ENCODE assay signal across 1 cellular context in the genomic region with DNA sequence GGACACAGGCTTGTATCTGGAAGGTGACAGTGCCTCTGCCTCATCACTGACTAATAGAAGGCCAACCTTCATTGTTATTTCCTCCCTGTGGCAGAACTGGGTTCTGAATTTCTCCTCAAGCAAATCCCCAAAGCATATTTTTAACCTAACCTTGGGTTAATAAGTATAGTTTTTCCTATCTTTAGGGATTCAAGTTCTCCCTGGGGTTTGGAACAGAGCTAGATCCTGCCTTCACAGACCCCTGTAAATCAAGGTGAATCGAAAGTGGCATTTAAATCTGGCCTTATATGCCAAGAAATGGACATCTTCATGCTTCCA.
TF ChIP-seq lines count a peak whose summit lies in the region.

No MANE protein-coding gene starts in this region.

TF ChIP-seq in IMR-90, 13 proteins besides CTCF, POLR2A, EP300 and RAD21:
- TF ChIP-seq NFE2L2 (IDR thresholded peaks at IDR 0.05; ENCODE audit: low read depth, low read length): no peak
- no peak for TF ChIP-seq MAZ (IDR thresholded peaks at IDR 0.05; ENCODE audit: borderline replicate concordance, low read depth, low read length)
- no peak for TF ChIP-seq CEBPB (IDR thresholded peaks at IDR 0.05; ENCODE audit: low read depth, low read length)
- no peak for TF ChIP-seq MXI1 (IDR thresholded peaks at IDR 0.05; ENCODE audit: borderline replicate concordance, low read depth, low read length)
- TF ChIP-seq FOS (IDR thresholded peaks at IDR 0.05; ENCODE audit: low read depth, low read length): no peak
- no peak for TF ChIP-seq SMC3 (IDR thresholded peaks at IDR 0.05; ENCODE audit: low read depth, low read length)
- TF ChIP-seq RFX5 (IDR thresholded peaks at IDR 0.05; ENCODE audit: low read depth, low read length): no peak
- TF ChIP-seq, protein P1, sequence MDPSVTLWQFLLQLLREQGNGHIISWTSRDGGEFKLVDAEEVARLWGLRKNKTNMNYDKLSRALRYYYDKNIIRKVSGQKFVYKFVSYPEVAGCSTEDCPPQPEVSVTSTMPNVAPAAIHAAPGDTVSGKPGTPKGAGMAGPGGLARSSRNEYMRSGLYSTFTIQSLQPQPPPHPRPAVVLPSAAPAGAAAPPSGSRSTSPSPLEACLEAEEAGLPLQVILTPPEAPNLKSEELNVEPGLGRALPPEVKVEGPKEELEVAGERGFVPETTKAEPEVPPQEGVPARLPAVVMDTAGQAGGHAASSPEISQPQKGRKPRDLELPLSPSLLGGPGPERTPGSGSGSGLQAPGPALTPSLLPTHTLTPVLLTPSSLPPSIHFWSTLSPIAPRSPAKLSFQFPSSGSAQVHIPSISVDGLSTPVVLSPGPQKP (IDR thresholded peaks at IDR 0.05; ENCODE audit: borderline replicate concordance, low read depth, low read length): no peak
- no peak for TF ChIP-seq MAFK (IDR thresholded peaks at IDR 0.05; ENCODE audit: low read depth, low read length)
- TF ChIP-seq, protein P2, sequence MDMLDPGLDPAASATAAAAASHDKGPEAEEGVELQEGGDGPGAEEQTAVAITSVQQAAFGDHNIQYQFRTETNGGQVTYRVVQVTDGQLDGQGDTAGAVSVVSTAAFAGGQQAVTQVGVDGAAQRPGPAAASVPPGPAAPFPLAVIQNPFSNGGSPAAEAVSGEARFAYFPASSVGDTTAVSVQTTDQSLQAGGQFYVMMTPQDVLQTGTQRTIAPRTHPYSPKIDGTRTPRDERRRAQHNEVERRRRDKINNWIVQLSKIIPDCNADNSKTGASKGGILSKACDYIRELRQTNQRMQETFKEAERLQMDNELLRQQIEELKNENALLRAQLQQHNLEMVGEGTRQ (IDR thresholded peaks at IDR 0.05; ENCODE audit: low read depth, low read length): no peak
- TF ChIP-seq CHD1 (IDR thresholded peaks at IDR 0.05; ENCODE audit: low read depth, low read length): no peak
- no peak for TF ChIP-seq BHLHE40 (IDR thresholded peaks at IDR 0.05; ENCODE audit: low read depth, low read length)
- TF ChIP-seq RCOR1 (IDR thresholded peaks at IDR 0.05; ENCODE audit: insufficient replicate concordance, low read length): no peak
